In genomic region chr13:36819064-36819810, GRCh38 we compare ENCODE assay signal across 1 cellular context.
TF ChIP-seq lines count a peak whose summit lies in the region.

TSS of gene RFXAP (plus strand) at chr13:36819222. CDS start at chr13:36819358, 136 bp downstream.

TF ChIP-seq in HepG2, 621 proteins besides CTCF, POLR2A, EP300 and RAD21 (continued from another document and continues in another):
- TF ChIP-seq ZNF281 (CRISPR knock-in tag; IDR thresholded peaks at IDR 0.05; ENCODE audit: borderline replicate concordance) (no peak), PAWR (CRISPR knock-in tag; IDR thresholded peaks at IDR 0.05; ENCODE audit: borderline replicate concordance) (no peak), ZNF574 (CRISPR knock-in tag; IDR thresholded peaks at IDR 0.05) (peak; percentile 55), ZFP82 (CRISPR knock-in tag; IDR thresholded peaks at IDR 0.05; ENCODE audit: borderline replicate concordance) (no peak), ZNF546 (CRISPR knock-in tag; conservative IDR thresholded peaks at IDR 0.05) (no peak), SNAI1 (CRISPR knock-in tag; IDR thresholded peaks at IDR 0.05; ENCODE audit: borderline replicate concordance) (no peak), ZNF891 (CRISPR knock-in tag; IDR thresholded peaks at IDR 0.05) (no peak), SP2 (CRISPR knock-in tag; IDR thresholded peaks at IDR 0.05) (no peak), ZMYM4 (CRISPR knock-in tag; IDR thresholded peaks at IDR 0.05) (peak; percentile 67), ZNF576 (CRISPR knock-in tag; IDR thresholded peaks at IDR 0.05) (no peak), ZNF615 (CRISPR knock-in tag; IDR thresholded peaks at IDR 0.05; ENCODE audit: borderline replicate concordance) (no peak), ZNF83 (CRISPR knock-in tag; IDR thresholded peaks at IDR 0.05; ENCODE audit: borderline replicate concordance) (no peak), ZNF30 (CRISPR knock-in tag; IDR thresholded peaks at IDR 0.05) (no peak), CEBPG (CRISPR knock-in tag; IDR thresholded peaks at IDR 0.05) (peak; percentile 72), KDM6A (CRISPR knock-in tag; IDR thresholded peaks at IDR 0.05; ENCODE audit: low read depth) (no peak), GPBP1L1 (CRISPR knock-in tag; IDR thresholded peaks at IDR 0.05) (no peak), NR2F1 (CRISPR knock-in tag; IDR thresholded peaks at IDR 0.05) (no peak), TFDP1 (CRISPR knock-in tag; IDR thresholded peaks at IDR 0.05; ENCODE audit: borderline replicate concordance) (peak; percentile 57; the same call in 1 of the 2 replicates), PHF8 (CRISPR knock-in tag; IDR thresholded peaks at IDR 0.05) (peak; percentile 85), MIER3 (CRISPR knock-in tag; IDR thresholded peaks at IDR 0.05; ENCODE audit: borderline replicate concordance) (no peak; the same call in 1 of the 2 replicates), ATM (IDR thresholded peaks at IDR 0.05; ENCODE audit: borderline replicate concordance) (no peak), DBP (CRISPR knock-in tag; IDR thresholded peaks at IDR 0.05; ENCODE audit: not compliant biosample characterization) (no peak), MXD3 (CRISPR knock-in tag; IDR thresholded peaks at IDR 0.05) (peak; percentile 42; the same call in 1 of the 2 replicates), HMG20A (CRISPR knock-in tag; IDR thresholded peaks at IDR 0.05; ENCODE audit: borderline replicate concordance) (no peak), JUND (CRISPR knock-in tag; IDR thresholded peaks at IDR 0.05) (peak; percentile 59; the same call in 1 of the 2 replicates), ZNF333 (CRISPR knock-in tag; IDR thresholded peaks at IDR 0.05; ENCODE audit: borderline replicate concordance) (no peak), RORA (CRISPR knock-in tag; IDR thresholded peaks at IDR 0.05) (no peak), NFE2 (CRISPR knock-in tag; IDR thresholded peaks at IDR 0.05) (no peak), THAP9 (CRISPR knock-in tag; IDR thresholded peaks at IDR 0.05; ENCODE audit: borderline replicate concordance) (no peak), HNRNPLL (IDR thresholded peaks at IDR 0.05; ENCODE audit: low read depth, low read length, poor library complexity, severe bottlenecking) (peak; percentile 62), U2AF2 (IDR thresholded peaks at IDR 0.05; ENCODE audit: low read depth, low read length) (no peak), MBNL3 (CRISPR knock-in tag; conservative IDR thresholded peaks at IDR 0.05) (no peak), TBL1XR1 (IDR thresholded peaks at IDR 0.05; ENCODE audit: borderline replicate concordance, low read length, partially characterized antibody) (peak; percentile 11), HOXD1 (CRISPR knock-in tag; IDR thresholded peaks at IDR 0.05) (no peak), GFI1 (CRISPR knock-in tag; IDR thresholded peaks at IDR 0.05; ENCODE audit: borderline replicate concordance) (no peak; the same call in 1 of the 2 replicates), THYN1 (CRISPR knock-in tag; IDR thresholded peaks at IDR 0.05; ENCODE audit: borderline replicate concordance, low read depth) (no peak), ZFP41 (CRISPR knock-in tag; IDR thresholded peaks at IDR 0.05; ENCODE audit: borderline replicate concordance) (no peak), ZNF143 (CRISPR knock-in tag; IDR thresholded peaks at IDR 0.05) (no peak), ZIK1 (CRISPR knock-in tag; IDR thresholded peaks at IDR 0.05; ENCODE audit: borderline replicate concordance, low read depth) (no peak), SYNCRIP (IDR thresholded peaks at IDR 0.05; ENCODE audit: insufficient read depth, low read depth, low read length) (no peak), ZC3H4 (CRISPR knock-in tag; IDR thresholded peaks at IDR 0.05; ENCODE audit: borderline replicate concordance) (no peak), DMTF1 (CRISPR knock-in tag; IDR thresholded peaks at IDR 0.05) (no peak), CSRNP2 (CRISPR knock-in tag; conservative IDR thresholded peaks at IDR 0.05; ENCODE audit: low read depth) (no peak), MEF2D (CRISPR knock-in tag; IDR thresholded peaks at IDR 0.05) (0 out of 2 replicates have a peak, but pooled peaks have one; percentile 20), THAP11 (CRISPR knock-in tag; IDR thresholded peaks at IDR 0.05) (peak; percentile 57), ZNF124 (CRISPR knock-in tag; IDR thresholded peaks at IDR 0.05) (no peak), NCOR1 (IDR thresholded peaks at IDR 0.05; ENCODE audit: borderline replicate concordance, low read length) (no peak), ZNF567 (CRISPR knock-in tag; IDR thresholded peaks at IDR 0.05; ENCODE audit: borderline replicate concordance) (no peak), ZNF18 (CRISPR knock-in tag; IDR thresholded peaks at IDR 0.05; ENCODE audit: insufficient replicate concordance) (peak; percentile 55)
